Comparison of ENCODE assay signal across 15 cellular contexts in genomic region chr20:17761612-17762011, GRCh38.
DNase-seq lines count a peak whose midpoint lies in the region; ATAC-seq and TF ChIP-seq lines count a peak whose summit lies in the region.
"Had no signal": no experiment of that assay in that cellular context is flagged by ENCODE, and none has a peak within 500 bp of the region (broad histone marks: within the 10 kb centered on the region; RNA-seq: fewer than 3 reads in every experiment).

No MANE protein-coding gene starts in this region.

- ATAC-seq in SK-N-SH treated with all-trans-retinoic acid at 6 μM for 48 hours (peak; percentile 73), HG02884 (IDR thresholded peaks at IDR 0.05; ENCODE audit: unreplicated experiment) (no peak)
- ATAC-seq: naive thymus-derived CD8-positive, alpha-beta T cell; psoas muscle; T-cell had no signal

- DNase-seq in NCI-H1694 (lab: John Stamatoyannopoulos, UW), result peak; percentile 11
- no peak for DNase-seq in NCI-H1694 treated with DMSO at 0.1 percent for 48 hours (lab: John Stamatoyannopoulos, UW)
- DNase-seq in HuH-7 (ENCODE audit: low spot score), result peak; percentile 62
- peak; percentile 34 for DNase-seq in left kidney (ENCODE audit: low read depth, low spot score)
- no peak for DNase-seq in cerebellum (ENCODE audit: low spot score)
- no peak for DNase-seq in NK-92 (lab: John Stamatoyannopoulos, UW; ENCODE audit: unreplicated experiment)
- DNase-seq: activated CD4-positive, CD25-positive, alpha-beta regulatory T cell; activated CD8-positive, alpha-beta memory T cell treated with anti-CD3 and anti-CD28 coated beads, Interleukin-2, amount 50 U/mL, for 48 hours; CD8-positive, alpha-beta memory T cell; lower lobe of right lung; naive thymus-derived CD8-positive, alpha-beta T cell; psoas muscle; T-cell had no signal

TF ChIP-seq in SK-N-SH treated with all-trans-retinoic acid at 6 μM for 48 hours, 23 proteins besides CTCF, POLR2A, EP300 and RAD21:
- TF ChIP-seq PPARA (CRISPR knock-in tag; IDR thresholded peaks at IDR 0.05; ENCODE audit: borderline replicate concordance), result no peak
- no peak for TF ChIP-seq ZFP30 (CRISPR knock-in tag; IDR thresholded peaks at IDR 0.05)

Comparison
In these comparisons a context has a peak if more than half of its experiments do, and no peak if none do; other contexts are left out.
1. DNase-seq: peak in NCI-H1694 (single experiment), HuH-7 (single experiment) and left kidney (single experiment); none in NCI-H1694 treated with DMSO at 0.1 percent for 48 hours (single experiment), cerebellum (single experiment) and NK-92 (single experiment).